ENCODE assay signal across 8 cellular contexts in the genomic region with DNA sequence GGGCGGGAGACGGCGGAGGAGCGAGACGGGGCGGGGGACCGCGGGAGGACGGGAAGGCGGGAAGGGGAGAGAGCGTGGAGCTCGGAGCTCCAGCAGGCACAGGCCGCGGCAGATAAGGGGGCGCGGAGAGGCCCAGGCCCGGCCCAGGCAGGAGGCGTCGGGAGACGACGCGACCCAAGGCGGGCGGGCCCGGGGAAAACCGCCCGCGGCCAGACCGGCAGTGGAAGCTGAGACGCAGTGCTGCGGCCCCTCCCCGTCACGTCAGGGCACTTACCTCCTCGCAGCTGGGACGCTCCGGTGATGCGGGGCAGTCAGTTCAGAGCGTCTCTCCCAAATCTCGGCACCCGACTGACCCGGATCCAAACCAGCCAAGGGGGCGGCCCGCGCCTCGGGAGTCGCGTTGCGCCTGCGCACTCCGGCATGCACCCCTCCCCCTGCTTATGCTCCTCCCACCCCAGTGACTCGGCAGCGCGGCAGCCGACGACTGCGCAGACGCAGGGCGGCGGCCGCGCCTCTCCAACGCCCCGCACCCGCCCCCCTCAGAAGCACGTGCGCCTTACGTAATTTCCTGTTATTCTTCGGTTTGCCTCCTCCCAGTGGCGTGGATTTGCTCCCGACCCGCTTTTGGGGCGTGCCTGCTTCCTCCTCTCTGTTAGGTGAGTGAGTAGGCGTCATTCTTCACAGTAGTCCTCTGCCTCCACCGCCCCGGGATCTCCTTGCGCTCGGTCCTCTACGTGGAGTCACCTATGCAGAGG. TPM values are rescaled to one million over a fixed set of nuclear protein-coding genes. Genes with fewer than 3 reads are reported as not detected.
DNase-seq lines count a peak whose midpoint lies in the region; TF ChIP-seq lines count a peak whose summit lies in the region.

A gene (minus strand): TSS at position 350 of the 755 bp plus-strand sequence. CDS start 3,814 bp downstream, outside the sequence.

- no peaks in the 10 kb centered on the region for H3K9me2 ChIP-seq in neural cell (ENCODE audit: insufficient read depth, low read length)

- peak within 1 kb of the TSS; percentile 37 for H2BK12ac ChIP-seq in H9 (ENCODE audit: insufficient read length, low read depth, low read length)

- peak within 1 kb of the TSS; percentile 71 for H3K27ac ChIP-seq in H9 (ENCODE audit: insufficient read length, low read depth, low read length)
- peak within 1 kb of the TSS; percentile 94 for H3K27ac ChIP-seq in neural cell (ENCODE audit: low read length)
- H3K27ac ChIP-seq in stomach = peak within 1 kb of the TSS; percentile 96 to 99 (median 97)

- peaks cover 37 to 45% of the 10 kb centered on the region in 2 experiments for H3K4me1 Mint-ChIP-seq in H9

- peaks cover 7 to 15% (median 8%) of the 10 kb centered on the region in 3 experiments for H3K36me3 Mint-ChIP-seq in H9 (ENCODE audit: insufficient read depth in 1 of 3, low read depth in 3 of 3)

- peak within 1 kb of the TSS; percentile 52 for H3K56ac ChIP-seq in H9 (ENCODE audit: insufficient read length, low read depth, low read length)

- peaks cover 0 to 2% of the 10 kb centered on the region in 2 experiments; a peak in 2 of 5 replicates for H3K9me3 Mint-ChIP-seq in H9

- H2BK20ac ChIP-seq in H9 (ENCODE audit: low read depth, low read length, poor library complexity, severe bottlenecking) = no peak within 1 kb of the TSS

- peak within 1 kb of the TSS; percentile 44 for H3K4ac ChIP-seq in H9 (ENCODE audit: low read depth, low read length)

- WGBS in H9 (ENCODE audit: extremely low coverage, insufficient read length, low lambda C conversion rate) = no CpG with 5 or more reads among the region's 78 CpGs
- 0 to 1% (median 1%) methylated on average over 51 to 78 of the region's 78 CpGs for WGBS in stomach, 5 donors

- H3K9ac ChIP-seq in H9 (ENCODE audit: extremely low read depth, insufficient read length, low read length) (peak within 1 kb of the TSS; percentile 97), neural cell (ENCODE audit: low read length) (peak within 1 kb of the TSS; percentile 90)

- H3K79me1 ChIP-seq in H9 (ENCODE audit: insufficient read depth, low read depth, low read length, poor library complexity, severe bottlenecking) = peaks cover 3% of the 10 kb centered on the region

- H2BK5ac ChIP-seq in H9 (ENCODE audit: insufficient read length, low read length) = peak within 1 kb of the TSS; percentile 88

- peak within 1 kb of the TSS; percentile 93 for H3K14ac ChIP-seq in H9 (ENCODE audit: insufficient read depth, low read length)

- no peak within 1 kb of the TSS for H3T11ph ChIP-seq in H9 (ENCODE audit: low read length)

- intact Hi-C loops in stomach (cut with DNase I; ENCODE audit: low total_unique reads) = loop anchor here (10.0 kb wide), 1 partner anchor 404 kb away; no protein-coding TSS in a partner anchor

- no peaks in the 10 kb centered on the region for H3K27me3 Mint-ChIP-seq in H9 (ENCODE audit: low read depth)

- H3K23me2 ChIP-seq in H9 (ENCODE audit: insufficient read length, low read depth, low read length, poor library complexity, severe bottlenecking) = peaks cover 15% of the 10 kb centered on the region

- H3K27me3 ChIP-seq in H9 (ENCODE audit: insufficient read depth, low read length) (no peaks in the 10 kb centered on the region), MG63 (no peaks in the 10 kb centered on the region), neural cell (ENCODE audit: insufficient read depth, low read depth, low read length) (no peaks in the 10 kb centered on the region), stomach (no peaks in the 10 kb centered on the region)

- H3K27ac Mint-ChIP-seq in H9 = peak within 1 kb of the TSS; percentile 98 to 100 (median 99)

- no peak within 1 kb of the TSS for H2AFZ ChIP-seq in H9 (ENCODE audit: low read length)
- H2AFZ ChIP-seq in neural cell (ENCODE audit: low read depth, low read length) = peak within 1 kb of the TSS; percentile 71

- H3K9me3 ChIP-seq in H9 (ENCODE audit: control insufficient read depth, low read depth, low read length) (no peaks in the 10 kb centered on the region), MG63 (no peaks in the 10 kb centered on the region), neural cell (ENCODE audit: low read length) (no peaks in the 10 kb centered on the region), stomach (no peaks in the 10 kb centered on the region)

- H4K20me1 ChIP-seq in H9 (ENCODE audit: control insufficient read depth, insufficient read depth, insufficient read length) (no peaks in the 10 kb centered on the region), neural cell (ENCODE audit: insufficient read depth) (peaks cover 9% of the 10 kb centered on the region)

- TF ChIP-seq POLR2A in stomach (IDR thresholded peaks at IDR 0.05) = peak in 2 of 4 donors; percentile 89 to 93

- peak within 1 kb of the TSS; percentile 93 for H2BK120ac ChIP-seq in H9 (ENCODE audit: low read depth, low read length, poor library complexity, severe bottlenecking)

- H3K36me3 ChIP-seq in MG63 (peaks cover 10% of the 10 kb centered on the region), neural cell (ENCODE audit: insufficient read depth, low read length) (no peaks in the 10 kb centered on the region), stomach (peaks cover 0 to 12% (median 10%) of the 10 kb centered on the region in 4 donors)

- DNase-seq in ELR (ENCODE audit: low read depth) (peak; percentile 100), H9 (peak; percentile 98), MG63 (peak; percentile 98), SHP77 treated with DMSO at 0.1 percent for 48 hours (lab: John Stamatoyannopoulos, UW) (peak; percentile 90), fibroblast of the conjunctiva (ENCODE audit: low read depth) (peak; percentile 95), stomach (peak; percentile 98)
- DNase-seq in activated effector memory CD4-positive, alpha-beta T cell treated with anti-CD3 and anti-CD28 coated beads, Interleukin-2, amount 50 U/mL, for 16 hours = peak; percentile 99

- TF ChIP-seq EP300 in neural cell (conservative IDR thresholded peaks at IDR 0.05; ENCODE audit: poor library complexity, severe bottlenecking) = peak; percentile 24
- TF ChIP-seq EP300 in stomach (IDR thresholded peaks at IDR 0.05) = peak; percentile 37

- no peak within 1 kb of the TSS for H2BK15ac ChIP-seq in H9 (ENCODE audit: low read depth, low read length)

- no peak within 1 kb of the TSS for H3K23ac ChIP-seq in H9 (ENCODE audit: insufficient read length, low read depth, low read length)

- peak within 1 kb of the TSS; percentile 29 for H4K8ac ChIP-seq in H9 (replicated peaks; ENCODE audit: insufficient read length, low read depth, low read length)

- peak within 1 kb of the TSS; percentile 84 for H3K4me3 ChIP-seq in MG63
- H3K4me3 ChIP-seq in neural cell (ENCODE audit: low read length) = peak within 1 kb of the TSS; percentile 87
- peak within 1 kb of the TSS; percentile 85 to 99 (median 92) for H3K4me3 ChIP-seq in stomach

- H3F3A ChIP-seq in neural cell (ENCODE audit: insufficient read depth, low read length, poor library complexity, severe bottlenecking) = peaks cover 6% of the 10 kb centered on the region

- TF ChIP-seq CTCF in H9 (conservative IDR thresholded peaks at IDR 0.05) (no peak), neural cell (IDR thresholded peaks at IDR 0.05; ENCODE audit: poor library complexity, severe bottlenecking) (no peak), stomach (IDR thresholded peaks at IDR 0.05) (no peak)

- H3K4me1 ChIP-seq in H9 (ENCODE audit: insufficient read depth, low read length) (peaks cover 3% of the 10 kb centered on the region; the same call in 1 of the 2 replicates), stomach (peaks cover 27 to 70% (median 54%) of the 10 kb centered on the region in 4 donors)

- H4K91ac ChIP-seq in H9 (ENCODE audit: insufficient read length, low read depth, low read length) = peak within 1 kb of the TSS; percentile 97

- TF ChIP-seq RAD21 in neural cell (conservative IDR thresholded peaks at IDR 0.05) = no peak

- peak within 1 kb of the TSS; percentile 94 for H3K18ac ChIP-seq in H9 (ENCODE audit: insufficient read length, low read depth, low read length)

- peak within 1 kb of the TSS; percentile 68 for H4K5ac ChIP-seq in H9 (ENCODE audit: insufficient read length, low read depth, low read length)

- H3K4me2 ChIP-seq in H9 (ENCODE audit: insufficient read depth, insufficient read length, low read length) = peak within 1 kb of the TSS; percentile 94
- peak within 1 kb of the TSS; percentile 89 for H3K4me2 ChIP-seq in neural cell (ENCODE audit: low read length)

- peak within 1 kb of the TSS; percentile 42 for H2AK5ac ChIP-seq in H9 (ENCODE audit: insufficient read length, low read length)

- peak within 1 kb of the TSS; percentile 98 to 100 for H3K4me3 Mint-ChIP-seq in H9

- H3K79me2 ChIP-seq in H9 (ENCODE audit: insufficient read depth, low read length) (peaks cover 21% of the 10 kb centered on the region), neural cell (replicated peaks; ENCODE audit: insufficient read depth, low read length) (peaks cover 60% of the 10 kb centered on the region)

TF ChIP-seq in neural cell, 6 proteins besides CTCF, POLR2A, EP300 and RAD21 (continues in another document):
- TF ChIP-seq, protein P1, sequence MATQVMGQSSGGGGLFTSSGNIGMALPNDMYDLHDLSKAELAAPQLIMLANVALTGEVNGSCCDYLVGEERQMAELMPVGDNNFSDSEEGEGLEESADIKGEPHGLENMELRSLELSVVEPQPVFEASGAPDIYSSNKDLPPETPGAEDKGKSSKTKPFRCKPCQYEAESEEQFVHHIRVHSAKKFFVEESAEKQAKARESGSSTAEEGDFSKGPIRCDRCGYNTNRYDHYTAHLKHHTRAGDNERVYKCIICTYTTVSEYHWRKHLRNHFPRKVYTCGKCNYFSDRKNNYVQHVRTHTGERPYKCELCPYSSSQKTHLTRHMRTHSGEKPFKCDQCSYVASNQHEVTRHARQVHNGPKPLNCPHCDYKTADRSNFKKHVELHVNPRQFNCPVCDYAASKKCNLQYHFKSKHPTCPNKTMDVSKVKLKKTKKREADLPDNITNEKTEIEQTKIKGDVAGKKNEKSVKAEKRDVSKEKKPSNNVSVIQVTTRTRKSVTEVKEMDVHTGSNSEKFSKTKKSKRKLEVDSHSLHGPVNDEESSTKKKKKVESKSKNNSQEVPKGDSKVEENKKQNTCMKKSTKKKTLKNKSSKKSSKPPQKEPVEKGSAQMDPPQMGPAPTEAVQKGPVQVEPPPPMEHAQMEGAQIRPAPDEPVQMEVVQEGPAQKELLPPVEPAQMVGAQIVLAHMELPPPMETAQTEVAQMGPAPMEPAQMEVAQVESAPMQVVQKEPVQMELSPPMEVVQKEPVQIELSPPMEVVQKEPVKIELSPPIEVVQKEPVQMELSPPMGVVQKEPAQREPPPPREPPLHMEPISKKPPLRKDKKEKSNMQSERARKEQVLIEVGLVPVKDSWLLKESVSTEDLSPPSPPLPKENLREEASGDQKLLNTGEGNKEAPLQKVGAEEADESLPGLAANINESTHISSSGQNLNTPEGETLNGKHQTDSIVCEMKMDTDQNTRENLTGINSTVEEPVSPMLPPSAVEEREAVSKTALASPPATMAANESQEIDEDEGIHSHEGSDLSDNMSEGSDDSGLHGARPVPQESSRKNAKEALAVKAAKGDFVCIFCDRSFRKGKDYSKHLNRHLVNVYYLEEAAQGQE (IDR thresholded peaks at IDR 0.05; ENCODE audit: borderline replicate concordance) = peak; percentile 76

RNA-seq across cellular contexts. Expression of the gene that starts here (rescaled TPM):
- total RNA-seq in H9 (2021) (35.7 and 36.1 TPM in 2 replicates), stomach (10 to 100 TPM in 4 of 5 donors, 1 to 10 TPM in 1; 7.8 to 87.5 (median 31.9) TPM)
- 67.5 and 81.1 TPM in 2 replicates for total RNA-seq in MG63 (2014; rRNA removed; shearing (Covaris generic); ENCODE audit: low replicate concordance)
- polyA plus RNA-seq in neural cell (43.9 and 51.0 TPM in 2 replicates), stomach (10 to 100 TPM; 22.9 to 33.5 (median 30.9) TPM)
- 52.6 and 63.6 TPM in 2 replicates for polyA minus RNA-seq in neural cell

Comparison
In these comparisons a context has a peak if more than half of its experiments do, and no peak if none do; other contexts are left out.
1. Peak in every context shown above with its lines: DNase-seq, H3K4me3 ChIP-seq and H3K27ac ChIP-seq.